In genomic region chr5:997001-997474, GRCh38 we compare ENCODE assay signal across 9 cellular contexts. TPM values are rescaled to one million over a fixed set of nuclear protein-coding genes. Genes with fewer than 3 reads are reported as not detected.
DNase-seq lines count a peak whose midpoint lies in the region; ATAC-seq and TF ChIP-seq lines count a peak whose summit lies in the region.
"Had no signal": no experiment of that assay in that cellular context is flagged by ENCODE, and none has a peak within 500 bp of the region (broad histone marks: within the 10 kb centered on the region; RNA-seq: fewer than 3 reads in every experiment).

No MANE protein-coding gene starts in this region.

- no peaks in the 10 kb centered on the region for H3K9me3 ChIP-seq in left ventricle myocardium inferior (replicated peaks)

- no peaks in the 10 kb centered on the region for H3K36me3 ChIP-seq in left ventricle myocardium inferior

- H3K27me3 Mint-ChIP-seq in activated CD4-positive, alpha-beta T cell treated with anti-CD3 and anti-CD28 coated beads, Interleukin-2, amount 10 ng/mL, durations not matched to agents 7 days and 5 days: peaks cover 7% of the 10 kb centered on the region
- H3K27me3 Mint-ChIP-seq in T-helper 2 cell treated with Interferon-gamma antibody and Interleukin-4, amounts not matched to agents 5 μg/mL and 100 μg/mL, for 36 hours (ENCODE audit: low read depth): peaks cover 1% of the 10 kb centered on the region

- intact Hi-C loops in left ventricle myocardium inferior (cut with micrococcal nuclease): no loop called here

- POLR2A ChIA-PET in activated CD4-positive, alpha-beta T cell treated with anti-CD3 and anti-CD28 coated beads, Interleukin-2, amount 10 ng/mL, durations not matched to agents 7 days and 5 days (lab: Charles Lee): no interaction called here

- H3K4me1 Mint-ChIP-seq in activated CD4-positive, alpha-beta T cell treated with anti-CD3 and anti-CD28 coated beads, Interleukin-2, amount 10 ng/mL, durations not matched to agents 7 days and 5 days: peaks cover 28% of the 10 kb centered on the region
- peaks cover 35% of the 10 kb centered on the region for H3K4me1 Mint-ChIP-seq in T-helper 2 cell treated with Interferon-gamma antibody and Interleukin-4, amounts not matched to agents 5 μg/mL and 100 μg/mL, for 36 hours (ENCODE audit: low read depth)

- no peaks in the 10 kb centered on the region for H3K36me3 Mint-ChIP-seq in activated CD4-positive, alpha-beta T cell treated with anti-CD3 and anti-CD28 coated beads, Interleukin-2, amount 10 ng/mL, durations not matched to agents 7 days and 5 days (ENCODE audit: low read depth)
- H3K36me3 Mint-ChIP-seq in T-helper 2 cell treated with Interferon-gamma antibody and Interleukin-4, amounts not matched to agents 5 μg/mL and 100 μg/mL, for 36 hours (ENCODE audit: low read depth): peaks cover 3% of the 10 kb centered on the region

- peaks cover 40% of the 10 kb centered on the region for H3K4me1 ChIP-seq in left ventricle myocardium inferior

- H3K4me3 ChIP-seq in left ventricle myocardium inferior: peak overlapping the region; percentile 55

- CTCF ChIA-PET in activated CD4-positive, alpha-beta T cell treated with anti-CD3 and anti-CD28 coated beads, Interleukin-2, amount 10 ng/mL, durations not matched to agents 7 days and 5 days (lab: Charles Lee): interaction anchor here (0.6 to 1.3 kb wide), 5 partner anchors 13 to 829 kb away, joined by 3 to 4 read pairs (median 3); no protein-coding TSS in a partner anchor

- peak overlapping the region; percentile 51 for H3K27ac ChIP-seq in left ventricle myocardium inferior (replicated peaks)

- H3K9me3 Mint-ChIP-seq in activated CD4-positive, alpha-beta T cell treated with anti-CD3 and anti-CD28 coated beads, Interleukin-2, amount 10 ng/mL, durations not matched to agents 7 days and 5 days: no peaks in the 10 kb centered on the region
- H3K9me3 Mint-ChIP-seq in T-helper 2 cell treated with Interferon-gamma antibody and Interleukin-4, amounts not matched to agents 5 μg/mL and 100 μg/mL, for 36 hours: no peaks in the 10 kb centered on the region

- TF ChIP-seq CTCF in left ventricle myocardium inferior (IDR thresholded peaks at IDR 0.05; ENCODE audit: borderline replicate concordance): no peak

- no peaks in the 10 kb centered on the region for H3K27me3 ChIP-seq in left ventricle myocardium inferior (ENCODE audit: low read depth)

- DNase-seq in activated CD4-positive, alpha-beta T cell treated with anti-CD3 and anti-CD28 coated beads, Interleukin-2, amount 10 ng/mL, durations not matched to agents 7 days and 5 days: peak; percentile 55
- DNase-seq in activated CD4-positive, alpha-beta T cell treated with anti-CD3 and anti-CD28 coated beads for 4 hours: no peak
- peak; percentile 62 for DNase-seq in T-helper 2 cell treated with Interferon-gamma antibody and Interleukin-4, amounts not matched to agents 5 μg/mL and 100 μg/mL, for 36 hours (ENCODE audit: low spot score)
- DNase-seq in left ventricle myocardium inferior (peak; percentile 39), NCI-H2171 treated with DMSO at 0.1 percent for 48 hours (lab: John Stamatoyannopoulos, UW) (no peak), NCI-H1436 (lab: John Stamatoyannopoulos, UW) (no peak)
- no peak for DNase-seq in stimulated activated naive CD8-positive, alpha-beta T cell treated with anti-CD3 and anti-CD28 coated beads, Interleukin-15, Interleukin-2, amounts not matched to agents 100 U/mL and 50 U/mL, for 24 hours

- peak overlapping the region; percentile 36 for H3K4me3 Mint-ChIP-seq in activated CD4-positive, alpha-beta T cell treated with anti-CD3 and anti-CD28 coated beads, Interleukin-2, amount 10 ng/mL, durations not matched to agents 7 days and 5 days
- peak overlapping the region; percentile 90 for H3K4me3 Mint-ChIP-seq in T-helper 2 cell treated with Interferon-gamma antibody and Interleukin-4, amounts not matched to agents 5 μg/mL and 100 μg/mL, for 36 hours

- peak overlapping the region; percentile 55 for H3K27ac Mint-ChIP-seq in activated CD4-positive, alpha-beta T cell treated with anti-CD3 and anti-CD28 coated beads, Interleukin-2, amount 10 ng/mL, durations not matched to agents 7 days and 5 days
- H3K27ac Mint-ChIP-seq in T-helper 2 cell treated with Interferon-gamma antibody and Interleukin-4, amounts not matched to agents 5 μg/mL and 100 μg/mL, for 36 hours: peak overlapping the region; percentile 78

- ATAC-seq in stimulated activated naive CD8-positive, alpha-beta T cell treated with anti-CD3 and anti-CD28 coated beads, Interleukin-15, Interleukin-2, amounts not matched to agents 100 U/mL and 50 U/mL, for 24 hours: peak; percentile 57
- ATAC-seq in HG02884 (IDR thresholded peaks at IDR 0.05; ENCODE audit: unreplicated experiment): no peak

RNA-seq across cellular contexts. Expression of gene NKD2, which starts 11.6 kb away (rescaled TPM):
- 1 to 10 TPM; 1.4 to 1.8 TPM for total RNA-seq in activated CD4-positive, alpha-beta T cell treated with anti-CD3 and anti-CD28 coated beads, Interleukin-2, amount 10 ng/mL, durations not matched to agents 7 days and 5 days
- 3.7 TPM for total RNA-seq in left ventricle myocardium inferior
- total RNA-seq: epithelial cell of proximal tubule had no signal

Comparison
In these comparisons a context has a peak if more than half of its experiments do, and no peak if none do; other contexts are left out.
1. DNase-seq: peak in activated CD4-positive, alpha-beta T cell treated with anti-CD3 and anti-CD28 coated beads, Interleukin-2, amount 10 ng/mL, durations not matched to agents 7 days and 5 days (single experiment), T-helper 2 cell treated with Interferon-gamma antibody and Interleukin-4, amounts not matched to agents 5 μg/mL and 100 μg/mL, for 36 hours (single experiment) and left ventricle myocardium inferior (single experiment); none in activated CD4-positive, alpha-beta T cell treated with anti-CD3 and anti-CD28 coated beads for 4 hours (0 of 2), stimulated activated naive CD8-positive, alpha-beta T cell treated with anti-CD3 and anti-CD28 coated beads, Interleukin-15, Interleukin-2, amounts not matched to agents 100 U/mL and 50 U/mL, for 24 hours (single experiment), NCI-H2171 treated with DMSO at 0.1 percent for 48 hours (single experiment) and NCI-H1436 (single experiment).